10 cellular contexts compared by ENCODE assay signal in genomic region chr1:165632491-165632890, GRCh38. TPM values are rescaled to one million over a fixed set of nuclear protein-coding genes. Genes with fewer than 3 reads are reported as not detected.
DNase-seq lines count a peak whose midpoint lies in the region; TF ChIP-seq lines count a peak whose summit lies in the region.
"Had no signal": no experiment of that assay in that cellular context is flagged by ENCODE, and none has a peak within 500 bp of the region (broad histone marks: within the 10 kb centered on the region; RNA-seq: fewer than 3 reads in every experiment).

No MANE protein-coding gene starts in this region.

- H3K4me2 ChIP-seq in neural progenitor cell: peak overlapping the region; percentile 91

- H3K36me3 Mint-ChIP-seq in neural progenitor cell: peaks cover 4% of the 10 kb centered on the region

- peaks cover 17% of the 10 kb centered on the region for H3K79me2 ChIP-seq in neural progenitor cell (ENCODE audit: low read depth)

- no peak overlapping the region for H3K27ac Mint-ChIP-seq in neural progenitor cell

- CTCF ChIA-PET in BJ (lab: Yijun Ruan, JAX): no interaction called here

- POLR2A ChIA-PET in BJ (lab: Charles Lee): no interaction called here

- peaks cover 30% of the 10 kb centered on the region for H3F3A ChIP-seq in neural progenitor cell (ENCODE audit: low read depth)

- H3K4me3 Mint-ChIP-seq in neural progenitor cell: no peak overlapping the region

- H3K9me3 Mint-ChIP-seq in neural progenitor cell: no peaks in the 10 kb centered on the region

- peaks cover 34% of the 10 kb centered on the region for H3K4me1 ChIP-seq in neural progenitor cell

- DNase-seq in BJ (ENCODE audit: low read depth): no peak
- DNase-seq in MV-4-11 (lab: John Stamatoyannopoulos, UW): peak; percentile 71
- DNase-seq in epithelial cell of prostate (ENCODE audit: low read depth, low spot score): no peak
- peak; percentile 46 for DNase-seq in neural progenitor cell (ENCODE audit: low spot score)
- no peak for DNase-seq in activated CD4-positive, alpha-beta T cell treated with anti-CD3 and anti-CD28 coated beads for 1 hour
- no peak for DNase-seq in SKM-1 treated with dmso at 0.1 percent for 144 hours (lab: John Stamatoyannopoulos, UW; ENCODE audit: unreplicated experiment)
- no peak for DNase-seq in NCI-H774 (lab: John Stamatoyannopoulos, UW)
- DNase-seq in hypothalamus (lab: John Stamatoyannopoulos, UW): no peak
- DNase-seq: glutamatergic neuron, NCI-H1694 had no signal

- H2AFZ ChIP-seq in neural progenitor cell (replicated peaks): no peak overlapping the region

- H3K27me3 Mint-ChIP-seq in neural progenitor cell (ENCODE audit: insufficient read depth, low read depth): peaks cover 2% of the 10 kb centered on the region

- no peaks in the 10 kb centered on the region for H3K36me3 ChIP-seq in BJ (ENCODE audit: control insufficient read depth, insufficient read depth, low read length)
- no peaks in the 10 kb centered on the region for H3K36me3 ChIP-seq in neural progenitor cell

- no peak for TF ChIP-seq CTCF in BJ (IDR thresholded peaks at IDR 0.05; ENCODE audit: insufficient read depth, low read depth, low read length)
- TF ChIP-seq CTCF in neural progenitor cell (IDR thresholded peaks at IDR 0.05): no peak

- peak overlapping the region; percentile 82 for H3K4me3 ChIP-seq in BJ (ENCODE audit: low read depth, low read length)
- peak overlapping the region; percentile 80 for H3K4me3 ChIP-seq in neural progenitor cell

- no peaks in the 10 kb centered on the region for H3K9me3 ChIP-seq in neural progenitor cell (ENCODE audit: low read depth)

- H4K20me1 ChIP-seq in neural progenitor cell (ENCODE audit: low read depth): peaks cover 8% of the 10 kb centered on the region

- peaks cover 41% of the 10 kb centered on the region for H3K4me1 Mint-ChIP-seq in neural progenitor cell

- H3K27me3 ChIP-seq in BJ (ENCODE audit: control insufficient read depth, insufficient read depth, low read length) (no peaks in the 10 kb centered on the region), neural progenitor cell (peaks cover 13% of the 10 kb centered on the region)

- H3K27ac ChIP-seq in epithelial cell of prostate: peak overlapping the region; percentile 87
- H3K27ac ChIP-seq in neural progenitor cell: no peak overlapping the region

- no peak overlapping the region for H3K9ac ChIP-seq in neural progenitor cell

RNA-seq across cellular contexts. Expression of gene MGST3, which starts 1.5 kb away (rescaled TPM):
- polyA plus RNA-seq in BJ (2011; rRNA removed): 220 and 261 TPM in 2 replicates
- polyA minus RNA-seq in BJ (2011; rRNA and poly(A)+ RNA removed): 63.2 and 105 TPM in 2 replicates
- 69.7 and 94.7 TPM in 2 replicates for total RNA-seq in neural progenitor cell (ENCODE audit: low replicate concordance)

Comparison
In these comparisons a context has a peak if more than half of its experiments do, and no peak if none do; other contexts are left out.
1. DNase-seq: peak in MV-4-11 (single experiment) and neural progenitor cell (single experiment); none in BJ (single experiment), epithelial cell of prostate (single experiment), activated CD4-positive, alpha-beta T cell treated with anti-CD3 and anti-CD28 coated beads for 1 hour (single experiment), SKM-1 treated with dmso at 0.1 percent for 144 hours (single experiment), NCI-H774 (single experiment) and hypothalamus (0 of 51).